ENCODE assay signal across 29 cellular contexts in genomic region chr3:48067271-48067670, GRCh38.
"Had no signal": no experiment of that assay in that cellular context is flagged by ENCODE, and none has a peak within 500 bp of the region (broad histone marks: within the 10 kb centered on the region; RNA-seq: fewer than 3 reads in every experiment).

No MANE protein-coding gene starts in this region.

- H3K9ac ChIP-seq: neural progenitor cell had no signal

- FAIRE-seq: endothelial cell of umbilical vein, islet of Langerhans, small intestine had no signal

- H3K4me3 Mint-ChIP-seq: dendritic cell treated with granulocyte-macrophage colony-stimulating factor and Interleukin-4, amounts not matched to agents 40 ng/mL and 50 ng/mL, for 4 days; mesothelial cell of epicardium; naive B cell; natural killer cell treated with Interleukin-12 subunit alpha and Interleukin-12 subunit beta and Interleukin-15 and Interleukin-18, amount 100 ng/mL, for 72 hours; neural progenitor cell; stimulated activated naive CD8-positive, alpha-beta T cell treated with anti-CD3 and anti-CD28 coated beads, Interleukin-15, amount 100 ng/mL, for 72 hours; type B pancreatic cell had no signal

- H3K27ac Mint-ChIP-seq: dendritic cell treated with granulocyte-macrophage colony-stimulating factor and Interleukin-4, amounts not matched to agents 40 ng/mL and 50 ng/mL, for 4 days; mesothelial cell of epicardium; natural killer cell treated with Interleukin-12 subunit alpha and Interleukin-12 subunit beta and Interleukin-15 and Interleukin-18, amount 100 ng/mL, for 72 hours; neural progenitor cell; type B pancreatic cell had no signal

- DNase-seq: colonic mucosa; effector CD8-positive, alpha-beta T cell; foreskin keratinocyte; glutamatergic neuron; heart right ventricle; hippocampal formation; left cardiac atrium; left lung; mesenchymal stem cell; mucosa of descending colon; naive B cell; right cardiac atrium; small intestine; stimulated activated CD4-positive, alpha-beta T cell treated with anti-CD3 and anti-CD28 coated beads, Interleukin-15, amount 100 ng/mL, for 24 hours; stimulated activated CD4-positive, alpha-beta T cell treated with anti-CD3 and anti-CD28 coated beads, Interleukin-2, amount 100 ng/mL, for 48 hours; stimulated activated CD8-positive, alpha-beta memory T cell treated with anti-CD3 and anti-CD28 coated beads, Interleukin-4, amount 100 ng/mL, for 48 hours; stimulated activated naive CD4-positive, alpha-beta T cell; stimulated activated naive CD8-positive, alpha-beta T cell treated with anti-CD3 and anti-CD28 coated beads, Interleukin-15, amount 100 ng/mL, for 72 hours; uterus had no signal

- H3K36me3 ChIP-seq: colonic mucosa, neural progenitor cell, prostate gland, suprapubic skin, uterus had no signal

- H3K9me3 Mint-ChIP-seq: dendritic cell treated with granulocyte-macrophage colony-stimulating factor and Interleukin-4, amounts not matched to agents 40 ng/mL and 50 ng/mL, for 4 days; mesothelial cell of epicardium; naive B cell; natural killer cell treated with Interleukin-12 subunit alpha and Interleukin-12 subunit beta and Interleukin-15 and Interleukin-18, amount 100 ng/mL, for 72 hours; stimulated activated naive CD8-positive, alpha-beta T cell treated with anti-CD3 and anti-CD28 coated beads, Interleukin-15, amount 100 ng/mL, for 72 hours; type B pancreatic cell had no signal

- H3K27me3 Mint-ChIP-seq: dendritic cell treated with granulocyte-macrophage colony-stimulating factor and Interleukin-4, amounts not matched to agents 40 ng/mL and 50 ng/mL, for 4 days; naive B cell; natural killer cell treated with Interleukin-12 subunit alpha and Interleukin-12 subunit beta and Interleukin-15 and Interleukin-18, amount 100 ng/mL, for 72 hours; stimulated activated naive CD8-positive, alpha-beta T cell treated with anti-CD3 and anti-CD28 coated beads, Interleukin-15, amount 100 ng/mL, for 72 hours; type B pancreatic cell had no signal

- H3K27ac ChIP-seq: colonic mucosa, esophagus muscularis mucosa, foreskin keratinocyte, heart right ventricle, left lung, neural progenitor cell, prostate gland, suprapubic skin, uterus had no signal

- H2AFZ ChIP-seq: neural progenitor cell had no signal

- ATAC-seq: foreskin keratinocyte; heart right ventricle; left cardiac atrium; left lung; mucosa of descending colon; natural killer cell treated with Interleukin-12 subunit alpha and Interleukin-12 subunit beta and Interleukin-15 and Interleukin-18, amount 100 ng/mL, for 72 hours; right cardiac atrium; stimulated activated naive CD8-positive, alpha-beta T cell treated with anti-CD3 and anti-CD28 coated beads, Interleukin-15, amount 100 ng/mL, for 72 hours had no signal

- H3K4me1 Mint-ChIP-seq: mesothelial cell of epicardium, neural progenitor cell had no signal

- H3K4me1 ChIP-seq: colonic mucosa, neural progenitor cell, prostate gland had no signal

- H3K4me3 ChIP-seq: colonic mucosa, esophagus muscularis mucosa, heart right ventricle, left lung, mucosa of descending colon, neural progenitor cell, prostate gland, suprapubic skin, uterus had no signal

- H3K27me3 ChIP-seq: colonic mucosa, esophagus muscularis mucosa, foreskin keratinocyte, heart right ventricle, left lung, neural progenitor cell, suprapubic skin, uterus had no signal

- H3K9me3 ChIP-seq: colonic mucosa, esophagus muscularis mucosa, heart right ventricle, left lung, mucosa of descending colon, prostate gland, suprapubic skin, uterus had no signal

- H3K4me2 ChIP-seq: neural progenitor cell had no signal

- H3K36me3 Mint-ChIP-seq: natural killer cell treated with Interleukin-12 subunit alpha and Interleukin-12 subunit beta and Interleukin-15 and Interleukin-18, amount 100 ng/mL, for 72 hours had no signal
